33 cellular contexts compared by ENCODE assay signal in the genomic region with DNA sequence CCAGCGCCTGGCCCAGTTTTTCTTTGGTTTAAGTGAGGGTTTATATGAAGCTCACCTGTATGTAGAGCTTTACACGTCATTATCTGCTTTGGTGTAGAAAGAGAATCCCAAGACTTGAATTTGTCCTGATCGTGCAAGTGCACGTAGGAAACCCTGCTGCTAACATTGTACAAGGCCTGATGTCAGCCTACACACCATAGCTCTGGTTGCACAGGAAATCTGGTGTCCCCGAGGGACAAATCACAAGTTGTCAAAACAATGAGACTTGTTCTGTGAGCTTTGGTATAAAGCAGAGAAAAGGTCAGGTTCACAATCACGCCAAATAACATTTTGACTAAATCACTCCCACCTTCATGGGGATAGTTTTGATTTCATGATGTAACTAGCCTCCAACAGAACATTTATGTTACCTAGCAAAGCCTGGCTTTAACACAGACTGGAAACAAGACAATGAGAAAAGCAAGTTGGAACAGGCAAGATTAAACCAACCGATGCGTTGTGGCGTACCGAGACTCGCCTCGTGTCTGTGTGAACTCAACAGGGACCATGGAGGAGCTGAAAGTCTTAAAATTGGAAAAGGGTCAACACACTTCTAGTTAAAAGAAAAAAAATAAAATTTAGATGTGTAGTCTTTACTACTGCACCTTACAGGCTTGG. TPM values are rescaled to one million over a fixed set of nuclear protein-coding genes. Genes with fewer than 3 reads are reported as not detected.
DNase-seq lines count a peak whose midpoint lies in the region; ATAC-seq and TF ChIP-seq lines count a peak whose summit lies in the region.
"Had no signal": no experiment of that assay in that cellular context is flagged by ENCODE, and none has a peak within 500 bp of the region (broad histone marks: within the 10 kb centered on the region; RNA-seq: fewer than 3 reads in every experiment).

No MANE protein-coding gene starts in this region.

- CTCF ChIA-PET in HEK293 (lab: Yijun Ruan, JAX): interaction anchor here (0.6 kb wide), 1 partner anchor 765 kb away, joined by 3 read pairs; no protein-coding TSS in a partner anchor

- TF ChIP-seq CTCF in HEK293 (tag by site-specific recombination; IDR thresholded peaks at IDR 0.05): no peak
- TF ChIP-seq CTCF in endodermal cell (conservative IDR thresholded peaks at IDR 0.05): no peak
- TF ChIP-seq CTCF in psoas muscle (IDR thresholded peaks at IDR 0.05): no peak

- no peaks in the 10 kb centered on the region for H3K9me3 Mint-ChIP-seq in activated naive CD4-positive, alpha-beta T cell treated with anti-CD3 and anti-CD28 coated beads, Interleukin-2, amount 50 U/mL, for 24 hours
- no peaks in the 10 kb centered on the region for H3K9me3 Mint-ChIP-seq in endodermal cell
- H3K9me3 Mint-ChIP-seq: activated CD4-positive, alpha-beta memory T cell treated with anti-CD3 and anti-CD28 coated beads, Interleukin-2, amount 10 ng/mL, durations not matched to agents 7 days and 5 days; activated naive CD4-positive, alpha-beta T cell treated with anti-CD3 and anti-CD28 coated beads, Interleukin-2, amount 10 ng/mL, durations not matched to agents 7 days and 5 days; CD4-positive, alpha-beta T cell; H9; nephron; stimulated activated naive CD8-positive, alpha-beta T cell treated with anti-CD3 and anti-CD28 coated beads, Interleukin-15, Interleukin-2, amounts not matched to agents 100 ng/mL and 50 ng/mL, for 24 hours had no signal

- 0 out of 2 replicates have a peak, but pooled peaks cover 5% of the 10 kb centered on the region for H3K4me1 ChIP-seq in HEK293 (ENCODE audit: control insufficient read depth, insufficient read depth, low read length)
- H3K4me1 ChIP-seq in endodermal cell (ENCODE audit: control insufficient read depth, insufficient read depth, low read length): peaks cover 6% of the 10 kb centered on the region
- no peaks in the 10 kb centered on the region for H3K4me1 ChIP-seq in psoas muscle
- H3K4me1 ChIP-seq: uterus had no signal

- no peak overlapping the region for H3K27ac ChIP-seq in HEK293 (ENCODE audit: extremely low read depth, low read depth, low read length)
- H3K27ac ChIP-seq in endodermal cell (ENCODE audit: low read depth, low read length): no peak overlapping the region
- peak overlapping the region; percentile 43 for H3K27ac ChIP-seq in psoas muscle
- no peak overlapping the region for H3K27ac ChIP-seq in caudate nucleus (ENCODE audit: low read depth, low read length)
- H3K27ac ChIP-seq: HL-60, ovary, thoracic aorta, uterus had no signal

- no peaks in the 10 kb centered on the region for H3K27me3 ChIP-seq in endodermal cell (ENCODE audit: control insufficient read depth, insufficient read depth, low read length, poor library complexity, severe bottlenecking)
- H3K27me3 ChIP-seq in psoas muscle (ENCODE audit: insufficient read depth in 3 of 3, low read length in 2 of 3): no peaks in the 10 kb centered on the region
- H3K27me3 ChIP-seq: ovary, uterus had no signal

- WGBS in endodermal cell (ENCODE audit: insufficient coverage in 1 of 2, insufficient read length in 1 of 2), 2 experiments: 94 to 96% methylated on average over 7 to 12 of the region's 12 CpGs
- WGBS in psoas muscle, 3 donors: 73 to 86% (median 83%) methylated on average over 12 of the region's 12 CpGs

- H3K4me1 Mint-ChIP-seq in activated naive CD4-positive, alpha-beta T cell treated with anti-CD3 and anti-CD28 coated beads, Interleukin-2, amount 50 U/mL, for 24 hours: peaks cover 6% of the 10 kb centered on the region
- H3K4me1 Mint-ChIP-seq in endodermal cell: peaks cover 19% of the 10 kb centered on the region

- H3K4me3 ChIP-seq in HEK293 (ENCODE audit: low read depth, low read length): no peak overlapping the region
- H3K4me3 ChIP-seq in endodermal cell (ENCODE audit: low read length): no peak overlapping the region
- H3K4me3 ChIP-seq in psoas muscle: no peak overlapping the region
- H3K4me3 ChIP-seq: ovary, thoracic aorta, uterus had no signal

- H3K9me3 ChIP-seq in HEK293 (ENCODE audit: control insufficient read depth, insufficient read depth, low read depth, low read length) (no peaks in the 10 kb centered on the region), endodermal cell (ENCODE audit: control insufficient read depth, low read length) (no peaks in the 10 kb centered on the region), psoas muscle (no peaks in the 10 kb centered on the region)
- H3K9me3 ChIP-seq: ovary, thoracic aorta, uterus had no signal

- H3K9ac ChIP-seq in endodermal cell (ENCODE audit: extremely low read depth, low read length, poor library complexity, severe bottlenecking): no peak overlapping the region

- H3K36me3 ChIP-seq in HEK293 (ENCODE audit: control insufficient read depth in 2 of 2, insufficient read depth in 1 of 2, low read length in 2 of 2) (peaks cover 7 to 44% of the 10 kb centered on the region in 2 experiments), endodermal cell (ENCODE audit: control insufficient read depth, insufficient read depth, low read length) (peaks cover 81% of the 10 kb centered on the region), psoas muscle (ENCODE audit: insufficient read depth in 1 of 2, low read depth in 1 of 2) (peaks cover 0 to 82% of the 10 kb centered on the region in 2 donors)
- H3K36me3 ChIP-seq: ovary, uterus had no signal

- H3K4me3 Mint-ChIP-seq in activated naive CD4-positive, alpha-beta T cell treated with anti-CD3 and anti-CD28 coated beads, Interleukin-2, amount 50 U/mL, for 24 hours: no peak overlapping the region
- no peak overlapping the region for H3K4me3 Mint-ChIP-seq in endodermal cell
- H3K4me3 Mint-ChIP-seq: activated CD4-positive, alpha-beta memory T cell treated with anti-CD3 and anti-CD28 coated beads, Interleukin-2, amount 10 ng/mL, durations not matched to agents 7 days and 5 days; activated naive CD4-positive, alpha-beta T cell treated with anti-CD3 and anti-CD28 coated beads, Interleukin-2, amount 10 ng/mL, durations not matched to agents 7 days and 5 days; CD4-positive, alpha-beta T cell; H9; nephron; stimulated activated naive CD8-positive, alpha-beta T cell treated with anti-CD3 and anti-CD28 coated beads, Interleukin-15, Interleukin-2, amounts not matched to agents 100 ng/mL and 50 ng/mL, for 24 hours had no signal

- DNase-seq in activated naive CD4-positive, alpha-beta T cell (lab: John Stamatoyannopoulos, UW): no peak
- DNase-seq in endodermal cell: no peak
- no peak for DNase-seq in psoas muscle
- DNase-seq in occipital lobe (lab: John Stamatoyannopoulos, UW): no peak
- DNase-seq in caudate nucleus (lab: John Stamatoyannopoulos, UW): no peak
- DNase-seq: activated CD4-positive, alpha-beta memory T cell treated with anti-CD3 and anti-CD28 coated beads, Interleukin-2, amount 10 ng/mL, durations not matched to agents 7 days and 5 days; activated CD4-positive, alpha-beta T cell treated with anti-CD3 and anti-CD28 coated beads for 1 hour; activated CD8-positive, alpha-beta memory T cell treated with anti-CD3 and anti-CD28 coated beads, Interleukin-2, amount 50 U/mL, for 4 hours; activated naive CD4-positive, alpha-beta T cell treated with anti-CD3 and anti-CD28 coated beads, Interleukin-2, amount 10 ng/mL, durations not matched to agents 7 days and 5 days; CD4-positive, alpha-beta T cell; effector CD4-positive, alpha-beta T cell; EL; foreskin fibroblast; H9; KG1; kidney glomerular epithelial cell; MM.1S; NCI-H2029; NCI-H748 treated with DMSO at 0.1 percent for 48 hours; ovary; retina; SHP77 treated with DMSO at 0.1 percent for 48 hours; stimulated activated CD4-positive, alpha-beta T cell treated with anti-CD3 and anti-CD28 coated beads, Interleukin-2, amount 100 ng/mL, for 24 hours; uterus had no signal

- peaks cover 11% of the 10 kb centered on the region for H3K36me3 Mint-ChIP-seq in activated naive CD4-positive, alpha-beta T cell treated with anti-CD3 and anti-CD28 coated beads, Interleukin-2, amount 50 U/mL, for 24 hours
- H3K36me3 Mint-ChIP-seq in endodermal cell (ENCODE audit: low read depth): peaks cover 61% of the 10 kb centered on the region

- H3K27ac Mint-ChIP-seq in activated naive CD4-positive, alpha-beta T cell treated with anti-CD3 and anti-CD28 coated beads, Interleukin-2, amount 50 U/mL, for 24 hours: peak overlapping the region; percentile 30
- peak overlapping the region; percentile 41 for H3K27ac Mint-ChIP-seq in endodermal cell
- H3K27ac Mint-ChIP-seq: activated CD4-positive, alpha-beta memory T cell treated with anti-CD3 and anti-CD28 coated beads, Interleukin-2, amount 10 ng/mL, durations not matched to agents 7 days and 5 days; activated naive CD4-positive, alpha-beta T cell treated with anti-CD3 and anti-CD28 coated beads, Interleukin-2, amount 10 ng/mL, durations not matched to agents 7 days and 5 days; CD4-positive, alpha-beta T cell; nephron; stimulated activated naive CD8-positive, alpha-beta T cell treated with anti-CD3 and anti-CD28 coated beads, Interleukin-15, Interleukin-2, amounts not matched to agents 100 ng/mL and 50 ng/mL, for 24 hours had no signal

- H3K27me3 Mint-ChIP-seq in activated naive CD4-positive, alpha-beta T cell treated with anti-CD3 and anti-CD28 coated beads, Interleukin-2, amount 50 U/mL, for 24 hours: no peaks in the 10 kb centered on the region
- H3K27me3 Mint-ChIP-seq in endodermal cell (ENCODE audit: insufficient read depth): no peaks in the 10 kb centered on the region
- H3K27me3 Mint-ChIP-seq: activated CD4-positive, alpha-beta memory T cell treated with anti-CD3 and anti-CD28 coated beads, Interleukin-2, amount 10 ng/mL, durations not matched to agents 7 days and 5 days; activated naive CD4-positive, alpha-beta T cell treated with anti-CD3 and anti-CD28 coated beads, Interleukin-2, amount 10 ng/mL, durations not matched to agents 7 days and 5 days; CD4-positive, alpha-beta T cell; stimulated activated naive CD8-positive, alpha-beta T cell treated with anti-CD3 and anti-CD28 coated beads, Interleukin-15, Interleukin-2, amounts not matched to agents 100 ng/mL and 50 ng/mL, for 24 hours had no signal

- POLR2A ChIA-PET in HEK293 (lab: Yijun Ruan, JAX): no interaction called here

- intact Hi-C loops in psoas muscle (cut with DNase I): no loop called here

- ATAC-seq in psoas muscle: no peak
- ATAC-seq in GM19324 (IDR thresholded peaks at IDR 0.05; ENCODE audit: low FRiP score, unreplicated experiment): no peak

TF ChIP-seq in HEK293, 187 proteins besides CTCF, POLR2A, EP300 and RAD21 (continues in another document):
- TF ChIP-seq, protein P1, sequence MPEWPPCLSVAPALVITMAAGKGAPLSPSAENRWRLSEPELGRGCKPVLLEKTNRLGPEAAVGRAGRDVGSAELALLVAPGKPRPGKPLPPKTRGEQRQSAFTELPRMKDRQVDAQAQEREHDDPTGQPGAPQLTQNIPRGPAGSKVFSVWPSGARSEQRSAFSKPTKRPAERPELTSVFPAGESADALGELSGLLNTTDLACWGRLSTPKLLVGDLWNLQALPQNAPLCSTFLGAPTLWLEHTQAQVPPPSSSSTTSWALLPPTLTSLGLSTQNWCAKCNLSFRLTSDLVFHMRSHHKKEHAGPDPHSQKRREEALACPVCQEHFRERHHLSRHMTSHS (tag by site-specific recombination; IDR thresholded peaks at IDR 0.05): no peak
- TF ChIP-seq GFI1B (tag by site-specific recombination; IDR thresholded peaks at IDR 0.05): peak; percentile 93

RNA-seq across cellular contexts. Expression of a gene that starts 41.4 kb away (rescaled TPM):
- total RNA-seq in endodermal cell (10 to 100 TPM in 1 of 2 donors, 1 to 10 TPM in 1; 8.3 to 10.4 TPM), psoas muscle (1 to 10 TPM in 1 of 4 donors, under 1 TPM in 3; 0.48 to 1.2 (median 0.84) TPM), occipital lobe (1.1 TPM)
- polyA plus RNA-seq in endodermal cell (2013, experiment 1 of 2): 1.8 TPM
- 3.1 TPM for polyA plus RNA-seq in endodermal cell (2013, experiment 2 of 2)
- under 1 TPM; 0.40 to 0.94 (median 0.42) TPM for polyA plus RNA-seq in psoas muscle
- total RNA-seq: epithelial cell of proximal tubule, lung microvascular endothelial cell had no signal
